8 cellular contexts compared by ENCODE assay signal in genomic region chr1:209823143-209824041, GRCh38. TPM values are rescaled to one million over a fixed set of nuclear protein-coding genes. Genes with fewer than 3 reads are reported as not detected.
DNase-seq lines count a peak whose midpoint lies in the region; ATAC-seq and TF ChIP-seq lines count a peak whose summit lies in the region.

No MANE protein-coding gene starts in this region.

- no peak overlapping the region for H3K4me3 ChIP-seq in HFF-Myc (replicated peaks; ENCODE audit: low read depth, low read length)

- H3K27ac Mint-ChIP-seq in activated T-cell treated with anti-CD3 and anti-CD28 coated beads, Interleukin-2, amount 50 U/mL, for 72 hours: peak overlapping the region; percentile 10

- ATAC-seq in activated T-cell treated with anti-CD3 and anti-CD28 coated beads, Interleukin-2, amount 50 U/mL, for 72 hours (replicated peaks in 1 of 2): peak; percentile 22 to 26

- no peaks in the 10 kb centered on the region for H3K9me3 Mint-ChIP-seq in activated T-cell treated with anti-CD3 and anti-CD28 coated beads, Interleukin-2, amount 50 U/mL, for 72 hours

- H3K36me3 Mint-ChIP-seq in activated T-cell treated with anti-CD3 and anti-CD28 coated beads, Interleukin-2, amount 50 U/mL, for 72 hours (ENCODE audit: insufficient read depth in 2 of 2): peaks cover 0 to 2% of the 10 kb centered on the region in 2 donors

- H3K4me1 Mint-ChIP-seq in activated T-cell treated with anti-CD3 and anti-CD28 coated beads, Interleukin-2, amount 50 U/mL, for 72 hours (ENCODE audit: low read depth): peaks cover 29% of the 10 kb centered on the region

- peak overlapping the region; percentile 7 to 67 for H3K4me3 Mint-ChIP-seq in activated T-cell treated with anti-CD3 and anti-CD28 coated beads, Interleukin-2, amount 50 U/mL, for 72 hours

- peak; percentile 14 to 31 for DNase-seq in activated T-cell treated with anti-CD3 and anti-CD28 coated beads, Interleukin-2, amount 50 U/mL, for 72 hours
- DNase-seq in activated T-cell treated with anti-CD3 and anti-CD28 coated beads, Interleukin-2, amount 50 U/mL, for 1 hour: no peak
- DNase-seq in HFF-Myc (ENCODE audit: extremely low read depth, low read depth) (peak; percentile 67), NCI-H446 (lab: John Stamatoyannopoulos, UW) (peak; percentile 43 to 80), amniotic stem cell (lab: John Stamatoyannopoulos, UW) (peak; percentile 43), inferior parietal cortex (ENCODE audit: extremely low spot score) (peak; percentile 84), stromal cell of bone marrow (ENCODE audit: low read depth) (peak; percentile 52)
- no peak for DNase-seq in NK-92 treated with Interleukin-12 subunit alpha and Interleukin-12 subunit beta, amount 100 ng/mL, for 24 hours (lab: John Stamatoyannopoulos, UW)

- peaks cover 35% of the 10 kb centered on the region for H3K27me3 Mint-ChIP-seq in activated T-cell treated with anti-CD3 and anti-CD28 coated beads, Interleukin-2, amount 50 U/mL, for 72 hours (ENCODE audit: low read depth)

- TF ChIP-seq CTCF in HFF-Myc (IDR thresholded peaks at IDR 0.05; ENCODE audit: low read depth, low read length, missing control alignments): peak; percentile 71

RNA-seq across cellular contexts. Expression of gene UTP25, which starts 4.4 kb away (rescaled TPM):
- total RNA-seq in activated T-cell treated with anti-CD3 and anti-CD28 coated beads, Interleukin-2, amount 50 U/mL, for 72 hours: 10 to 100 TPM; 11.5 to 11.9 TPM

RNA-seq across cellular contexts. Expression of gene IRF6, which starts 17.4 kb away (rescaled TPM):
- 1 to 10 TPM in 1 of 2 donors, under 1 TPM in 1; 0.49 to 2.3 TPM for total RNA-seq in activated T-cell treated with anti-CD3 and anti-CD28 coated beads, Interleukin-2, amount 50 U/mL, for 72 hours

RNA-seq across cellular contexts. Expression of gene C1orf74, which starts 39.0 kb away (rescaled TPM):
- 1 to 10 TPM; 2.8 to 3.3 TPM for total RNA-seq in activated T-cell treated with anti-CD3 and anti-CD28 coated beads, Interleukin-2, amount 50 U/mL, for 72 hours

Comparison
In these comparisons a context has a peak if more than half of its experiments do, and no peak if none do; other contexts are left out.
1. DNase-seq: peak in activated T-cell treated with anti-CD3 and anti-CD28 coated beads, Interleukin-2, amount 50 U/mL, for 72 hours (2 of 2), HFF-Myc (single experiment), NCI-H446 (2 of 2), amniotic stem cell (single experiment), inferior parietal cortex (single experiment) and stromal cell of bone marrow (single experiment); none in activated T-cell treated with anti-CD3 and anti-CD28 coated beads, Interleukin-2, amount 50 U/mL, for 1 hour (single experiment) and NK-92 treated with Interleukin-12 subunit alpha and Interleukin-12 subunit beta, amount 100 ng/mL, for 24 hours (single experiment).